18 cellular contexts compared by ENCODE assay signal in genomic region chr2:62466501-62466854, GRCh38. TPM values are rescaled to one million over a fixed set of nuclear protein-coding genes. Genes with fewer than 3 reads are reported as not detected.
DNase-seq lines count a peak whose midpoint lies in the region; ATAC-seq, FAIRE-seq and TF ChIP-seq lines count a peak whose summit lies in the region.
"Had no signal": no experiment of that assay in that cellular context is flagged by ENCODE, and none has a peak within 500 bp of the region (broad histone marks: within the 10 kb centered on the region; RNA-seq: fewer than 3 reads in every experiment).

No MANE protein-coding gene starts in this region.

- POLR2A ChIA-PET in CD4-positive, alpha-beta memory T cell (lab: Charles Lee; ENCODE audit: partially characterized antibody), result no interaction called here
- POLR2A ChIA-PET in activated CD4-positive, alpha-beta memory T cell treated with anti-CD3 and anti-CD28 coated beads, Interleukin-2, amount 10 ng/mL, durations not matched to agents 7 days and 5 days (lab: Charles Lee), result no interaction called here

- no peak overlapping the region for H3K14ac ChIP-seq in neuronal stem cell (ENCODE audit: low read length)

- H2AK5ac ChIP-seq in neuronal stem cell (ENCODE audit: low read depth, low read length), result peak overlapping the region; percentile 65

- H3K4me2 ChIP-seq in astrocyte (ENCODE audit: low read length), result no peak overlapping the region
- H3K4me2 ChIP-seq in neuronal stem cell (ENCODE audit: insufficient read depth, low read length, poor library complexity, severe bottlenecking), result no peak overlapping the region

- no peak overlapping the region for H3K4me3 ChIP-seq in HUES48 (ENCODE audit: low read depth, low read length)
- no peak overlapping the region for H3K4me3 ChIP-seq in astrocyte (ENCODE audit: insufficient read depth, low read depth, low read length)
- H3K4me3 ChIP-seq in gastroesophageal sphincter, result no peak overlapping the region
- H3K4me3 ChIP-seq in neuronal stem cell (ENCODE audit: low read length in 2 of 2), result no peak overlapping the region
- no peak overlapping the region for H3K4me3 ChIP-seq in CD4-positive, alpha-beta memory T cell (ENCODE audit: low read length in 2 of 2)
- H3K4me3 ChIP-seq: SK-N-MC had no signal

- H3K27ac ChIP-seq in HUES48 (ENCODE audit: low read depth, low read length) (peak overlapping the region; percentile 90), astrocyte (ENCODE audit: low read depth, low read length) (no peak overlapping the region), gastroesophageal sphincter (peak overlapping the region in 3 of 4 donors; percentile 32 to 54 (median 49)), neuronal stem cell (replicated peaks; ENCODE audit: low read length) (peak overlapping the region; percentile 18)
- no peak overlapping the region for H3K27ac ChIP-seq in CD4-positive, alpha-beta memory T cell (ENCODE audit: low read depth, low read length)
- H3K27ac ChIP-seq: SK-N-MC had no signal

- H3K4me3 Mint-ChIP-seq in astrocyte (ENCODE audit: unreplicated experiment), result no peak overlapping the region
- no peak overlapping the region for H3K4me3 Mint-ChIP-seq in CD4-positive, alpha-beta memory T cell
- H3K4me3 Mint-ChIP-seq in activated CD4-positive, alpha-beta memory T cell treated with anti-CD3 and anti-CD28 coated beads, Interleukin-2, amount 10 ng/mL, durations not matched to agents 7 days and 5 days, result no peak overlapping the region
- H3K4me3 Mint-ChIP-seq: CD8-positive, alpha-beta T cell had no signal

- no peak for TF ChIP-seq EP300 in gastroesophageal sphincter (IDR thresholded peaks at IDR 0.05)

- no peak overlapping the region for H4K91ac ChIP-seq in neuronal stem cell (ENCODE audit: low read depth, low read length, poor library complexity)

- no peaks in the 10 kb centered on the region for H3K79me2 ChIP-seq in astrocyte (ENCODE audit: insufficient read depth, low read length)

- H3K27me3 ChIP-seq in HUES48 (ENCODE audit: control insufficient read depth, insufficient read depth, low read length), result no peaks in the 10 kb centered on the region
- peaks cover 3% of the 10 kb centered on the region for H3K27me3 ChIP-seq in astrocyte (ENCODE audit: insufficient read depth, low read length)
- H3K27me3 ChIP-seq in gastroesophageal sphincter, result no peaks in the 10 kb centered on the region
- no peaks in the 10 kb centered on the region for H3K27me3 ChIP-seq in neuronal stem cell (ENCODE audit: control insufficient read depth in 3 of 3, insufficient read depth in 3 of 3, low read depth in 1 of 3, low read length in 3 of 3)
- H3K27me3 ChIP-seq in CD4-positive, alpha-beta memory T cell (ENCODE audit: insufficient read depth, low read length), result no peaks in the 10 kb centered on the region
- H3K27me3 ChIP-seq: BE2C had no signal

- WGBS in gastroesophageal sphincter (ENCODE audit: low coverage in 1 of 2), 2 donors, result no CpG with 5 or more reads among the region's 2 CpGs
- no CpG with 5 or more reads among the region's 2 CpGs for WGBS in neuronal stem cell (ENCODE audit: extremely low coverage in 2 of 2, insufficient read length in 2 of 2, insufficient replicate concordance in 1 of 2), 2 donors

- no peaks in the 10 kb centered on the region for H3K79me1 ChIP-seq in neuronal stem cell (ENCODE audit: low read depth, low read length)

- no peak overlapping the region for H2BK120ac ChIP-seq in neuronal stem cell (ENCODE audit: low read depth, low read length)

- TF ChIP-seq POLR2A in gastroesophageal sphincter (IDR thresholded peaks at IDR 0.05), result no peak

- no peak overlapping the region for H3K9ac ChIP-seq in HUES48 (ENCODE audit: low read depth, low read length)
- H3K9ac ChIP-seq in astrocyte (ENCODE audit: low read length), result no peak overlapping the region
- H3K9ac ChIP-seq in neuronal stem cell (ENCODE audit: low read depth, low read length, poor library complexity), result no peak overlapping the region

- H3K9me3 Mint-ChIP-seq in astrocyte (ENCODE audit: unreplicated experiment), result no peaks in the 10 kb centered on the region
- H3K9me3 Mint-ChIP-seq in CD4-positive, alpha-beta memory T cell, result no peaks in the 10 kb centered on the region
- no peaks in the 10 kb centered on the region for H3K9me3 Mint-ChIP-seq in activated CD4-positive, alpha-beta memory T cell treated with anti-CD3 and anti-CD28 coated beads, Interleukin-2, amount 10 ng/mL, durations not matched to agents 7 days and 5 days
- H3K9me3 Mint-ChIP-seq: CD8-positive, alpha-beta T cell had no signal

- peaks cover 13% of the 10 kb centered on the region for H3K27me3 Mint-ChIP-seq in astrocyte (ENCODE audit: low read depth, unreplicated experiment)
- peaks cover 0 to 2% of the 10 kb centered on the region in 2 donors for H3K27me3 Mint-ChIP-seq in CD4-positive, alpha-beta memory T cell
- H3K27me3 Mint-ChIP-seq in activated CD4-positive, alpha-beta memory T cell treated with anti-CD3 and anti-CD28 coated beads, Interleukin-2, amount 10 ng/mL, durations not matched to agents 7 days and 5 days, result peaks cover 2% of the 10 kb centered on the region

- intact Hi-C loops in CD4-positive, alpha-beta memory T cell (cut with micrococcal nuclease), result no loop called here

- H3K4me1 Mint-ChIP-seq in astrocyte (ENCODE audit: low read depth, unreplicated experiment), result peaks cover 7% of the 10 kb centered on the region
- H3K4me1 Mint-ChIP-seq in CD4-positive, alpha-beta memory T cell, result no peaks in the 10 kb centered on the region
- no peaks in the 10 kb centered on the region for H3K4me1 Mint-ChIP-seq in activated CD4-positive, alpha-beta memory T cell treated with anti-CD3 and anti-CD28 coated beads, Interleukin-2, amount 10 ng/mL, durations not matched to agents 7 days and 5 days

- H3K4me1 ChIP-seq in HUES48 (ENCODE audit: control insufficient read depth, insufficient read depth, low read length), result peaks cover 38% of the 10 kb centered on the region
- H3K4me1 ChIP-seq in astrocyte (ENCODE audit: insufficient read depth, low read length), result no peaks in the 10 kb centered on the region
- H3K4me1 ChIP-seq in gastroesophageal sphincter, result peaks cover 0 to 59% (median 17%) of the 10 kb centered on the region in 3 donors
- peaks cover 11 to 13% of the 10 kb centered on the region in 2 donors for H3K4me1 ChIP-seq in neuronal stem cell (ENCODE audit: control insufficient read depth in 2 of 2, insufficient read depth in 1 of 2, low read depth in 1 of 2, low read length in 2 of 2)
- H3K4me1 ChIP-seq in CD4-positive, alpha-beta memory T cell (ENCODE audit: insufficient read depth, low read length), result no peaks in the 10 kb centered on the region
- H3K4me1 ChIP-seq: BE2C had no signal

- no peak overlapping the region for H4K8ac ChIP-seq in neuronal stem cell (ENCODE audit: low read depth, low read length)

- peak overlapping the region; percentile 49 for H2AFZ ChIP-seq in astrocyte (ENCODE audit: low read depth, low read length)
- H2AFZ ChIP-seq in neuronal stem cell (ENCODE audit: low read length), result peak overlapping the region; percentile 75

- no peak overlapping the region for H3K27ac Mint-ChIP-seq in astrocyte (ENCODE audit: unreplicated experiment)
- no peak overlapping the region for H3K27ac Mint-ChIP-seq in CD4-positive, alpha-beta memory T cell
- H3K27ac Mint-ChIP-seq in activated CD4-positive, alpha-beta memory T cell treated with anti-CD3 and anti-CD28 coated beads, Interleukin-2, amount 10 ng/mL, durations not matched to agents 7 days and 5 days, result no peak overlapping the region
- H3K27ac Mint-ChIP-seq: CD8-positive, alpha-beta T cell had no signal

- CTCF ChIA-PET in CD4-positive, alpha-beta memory T cell (lab: Charles Lee; ENCODE audit: partially characterized antibody), result interaction anchor here (1.4 kb wide), 1 partner anchor 9 kb away, joined by 10 read pairs; no protein-coding TSS in a partner anchor
- CTCF ChIA-PET in activated CD4-positive, alpha-beta memory T cell treated with anti-CD3 and anti-CD28 coated beads, Interleukin-2, amount 10 ng/mL, durations not matched to agents 7 days and 5 days (lab: Charles Lee), result no interaction called here

- H2BK12ac ChIP-seq in neuronal stem cell (ENCODE audit: low read length), result no peak overlapping the region

- no peaks in the 10 kb centered on the region for H4K20me1 ChIP-seq in astrocyte (ENCODE audit: insufficient read depth, low read length)

- H2BK15ac ChIP-seq in neuronal stem cell (ENCODE audit: low read length), result no peak overlapping the region

- DNase-seq in astrocyte (ENCODE audit: low read depth), result no peak
- no peak for DNase-seq in neuronal stem cell (ENCODE audit: low spot score)
- no peak for DNase-seq in activated T-cell treated with anti-CD3 and anti-CD28 coated beads, Interleukin-2, amount 50 U/mL, for 48 hours
- no peak for DNase-seq in CD4-positive, alpha-beta memory T cell
- DNase-seq in activated CD4-positive, alpha-beta memory T cell treated with anti-CD3 and anti-CD28 coated beads, Interleukin-2, amount 10 ng/mL, durations not matched to agents 7 days and 5 days, result no peak
- DNase-seq: ACHN; BE2C; CD8-positive, alpha-beta T cell; GF-D8; NCI-H1436; NCI-H2081 treated with DMSO at 0.1 percent for 48 hours; PC-3 had no signal

- no peaks in the 10 kb centered on the region for H3K36me3 Mint-ChIP-seq in astrocyte (ENCODE audit: low read depth, unreplicated experiment)
- no peaks in the 10 kb centered on the region for H3K36me3 Mint-ChIP-seq in CD4-positive, alpha-beta memory T cell
- no peaks in the 10 kb centered on the region for H3K36me3 Mint-ChIP-seq in activated CD4-positive, alpha-beta memory T cell treated with anti-CD3 and anti-CD28 coated beads, Interleukin-2, amount 10 ng/mL, durations not matched to agents 7 days and 5 days (ENCODE audit: low read depth)
- H3K36me3 Mint-ChIP-seq: CD8-positive, alpha-beta T cell had no signal

- peak overlapping the region; percentile 0 for H3K23ac ChIP-seq in neuronal stem cell (ENCODE audit: low read depth, low read length, poor library complexity)

- H2BK5ac ChIP-seq in neuronal stem cell (ENCODE audit: low read length), result no peak overlapping the region

- H3K18ac ChIP-seq in neuronal stem cell (ENCODE audit: low read length), result peak overlapping the region; percentile 79

- ATAC-seq in gastroesophageal sphincter (no peak), HG02870 (IDR thresholded peaks at IDR 0.05; ENCODE audit: unreplicated experiment) (no peak)
- ATAC-seq: CD8-positive, alpha-beta T cell; PC-3 had no signal

- H3K36me3 ChIP-seq in HUES48 (ENCODE audit: control insufficient read depth, insufficient read depth, low read length), result no peaks in the 10 kb centered on the region
- no peaks in the 10 kb centered on the region for H3K36me3 ChIP-seq in astrocyte (ENCODE audit: insufficient read depth, low read length)
- no peaks in the 10 kb centered on the region for H3K36me3 ChIP-seq in gastroesophageal sphincter
- H3K36me3 ChIP-seq in neuronal stem cell (replicated peaks in 1 of 2; ENCODE audit: control insufficient read depth in 2 of 2, insufficient read depth in 2 of 2, low read length in 2 of 2), result no peaks in the 10 kb centered on the region
- no peaks in the 10 kb centered on the region for H3K36me3 ChIP-seq in CD4-positive, alpha-beta memory T cell (ENCODE audit: insufficient read depth, low read length)
- H3K36me3 ChIP-seq: BE2C had no signal

- H3K4ac ChIP-seq in neuronal stem cell (ENCODE audit: low read length), result no peak overlapping the region

- TF ChIP-seq CTCF in astrocyte (IDR thresholded peaks at IDR 0.05; ENCODE audit: insufficient read depth, low read depth, low read length) (no peak), gastroesophageal sphincter (IDR thresholded peaks at IDR 0.05) (no peak)

- H3K9me3 ChIP-seq in HUES48 (ENCODE audit: control insufficient read depth, insufficient read depth, low read length) (no peaks in the 10 kb centered on the region), astrocyte (ENCODE audit: insufficient read depth, low read depth, low read length) (no peaks in the 10 kb centered on the region), gastroesophageal sphincter (no peaks in the 10 kb centered on the region), neuronal stem cell (replicated peaks in 1 of 2; ENCODE audit: control insufficient read depth in 2 of 2, insufficient read depth in 1 of 2, low read depth in 1 of 2, low read length in 2 of 2) (peaks cover 0 to 1% of the 10 kb centered on the region in 2 donors)
- H3K9me3 ChIP-seq in CD4-positive, alpha-beta memory T cell (ENCODE audit: control insufficient read depth in 1 of 2, low read length in 2 of 2), result no peaks in the 10 kb centered on the region
- H3K9me3 ChIP-seq: BE2C had no signal

- no peak for FAIRE-seq in astrocyte (lab: Jason Lieb, UNC)
- FAIRE-seq: D721Med, H54 had no signal

RNA-seq across cellular contexts. Expression of gene TMEM17, which starts 39.5 kb away (rescaled TPM):
- 2.7 and 4.0 TPM in 2 replicates for total RNA-seq in astrocyte
- total RNA-seq in gastroesophageal sphincter, result 1 to 10 TPM in 3 of 4 donors, under 1 TPM in 1; 0.22 to 3.4 (median 2.0) TPM
- 2.5 TPM for polyA plus RNA-seq in neuronal stem cell (2013, experiment 1 of 2)
- polyA plus RNA-seq in neuronal stem cell (2013, experiment 2 of 2), result 2.6 TPM
- not detected for total RNA-seq in CD4-positive, alpha-beta memory T cell
- not detected for polyA plus RNA-seq in CD4-positive, alpha-beta memory T cell
- under 1 TPM in 1 of 2 experiments, not detected in 1; 0.13 TPM for total RNA-seq in activated CD4-positive, alpha-beta memory T cell treated with anti-CD3 and anti-CD28 coated beads, Interleukin-2, amount 10 ng/mL, durations not matched to agents 7 days and 5 days
- total RNA-seq: CD8-positive, alpha-beta T cell had no signal

Comparison
In these comparisons a context has a peak if more than half of its experiments do, and no peak if none do; other contexts are left out.
1. H3K27ac ChIP-seq: peak in HUES48 (single experiment), gastroesophageal sphincter (3 of 4) and neuronal stem cell (single experiment); none in astrocyte (single experiment) and CD4-positive, alpha-beta memory T cell (single experiment).